8 cellular contexts compared by ENCODE assay signal in genomic region chr7:1555046-1555812, GRCh38. TPM values are rescaled to one million over a fixed set of nuclear protein-coding genes. Genes with fewer than 3 reads are reported as not detected.
A peak's percentile ranks its signal among the peaks of the same experiment; 100 is the strongest.
DNase-seq lines count a peak whose midpoint lies in the region; TF ChIP-seq lines count a peak whose summit lies in the region.

No MANE protein-coding gene starts in this region.

- H3K4me1 ChIP-seq in prostate gland (replicated peaks) = peaks cover 26% of the 10 kb centered on the region
- H3K4me1 ChIP-seq in sigmoid colon = peaks cover 0 to 12% (median 9%) of the 10 kb centered on the region in 4 donors

- no peak for TF ChIP-seq CTCF in epithelial cell of proximal tubule (conservative IDR thresholded peaks at IDR 0.05; ENCODE audit: low read depth, low read length)
- peak in 1 of 4 experiments; percentile 18 for TF ChIP-seq CTCF in prostate gland (IDR thresholded peaks at IDR 0.05)
- TF ChIP-seq CTCF in sigmoid colon (IDR thresholded peaks at IDR 0.05) = no peak

- DNase-seq in GM03348 (ENCODE audit: low spot score) (peak; percentile 89), NCI-H510A treated with DMSO at 0.1 percent for 48 hours (lab: John Stamatoyannopoulos, UW) (peak; percentile 92), epithelial cell of proximal tubule (ENCODE audit: low read depth) (no peak), prostate gland (ENCODE audit: low spot score) (peak; percentile 72), C1 segment of cervical spinal cord (lab: John Stamatoyannopoulos, UW) (no peak), NCI-H128 (lab: John Stamatoyannopoulos, UW; ENCODE audit: unreplicated experiment) (no peak), sigmoid colon (no peak)
- no peak for DNase-seq in activated CD4-positive, alpha-beta T cell treated with anti-CD3 and anti-CD28 coated beads, Interleukin-2, amount 50 U/mL, for 4 hours

- TF ChIP-seq POLR2A in prostate gland (IDR thresholded peaks at IDR 0.05) = peak; percentile 35
- no peak for TF ChIP-seq POLR2A in sigmoid colon (IDR thresholded peaks at IDR 0.05)

- no peaks in the 10 kb centered on the region for H3K9me3 ChIP-seq in prostate gland
- no peaks in the 10 kb centered on the region for H3K9me3 ChIP-seq in sigmoid colon

- H3K27ac ChIP-seq in prostate gland (peak overlapping the region; percentile 83 to 85), sigmoid colon (no peak overlapping the region)

- 35% methylated on average over 35 of the region's 35 CpGs for WGBS in prostate gland
- WGBS in sigmoid colon, 2 donors = 14 to 42% methylated on average over 35 of the region's 35 CpGs

- intact Hi-C loops in prostate gland (cut with DNase I) (no loop called here), sigmoid colon (cut with DNase I) (no loop called here)

- H3K27me3 ChIP-seq in prostate gland (replicated peaks; ENCODE audit: insufficient read depth) = no peaks in the 10 kb centered on the region
- peaks cover 0 to 6% (median 0%) of the 10 kb centered on the region in 3 donors for H3K27me3 ChIP-seq in sigmoid colon

- H3K4me3 ChIP-seq in epithelial cell of proximal tubule (ENCODE audit: low read depth, low read length) (peak overlapping the region; percentile 44), prostate gland (peak overlapping the region in 1 of 2 donors; percentile 30), sigmoid colon (no peak overlapping the region)

- TF ChIP-seq EP300 in sigmoid colon (IDR thresholded peaks at IDR 0.05) = no peak

- H3K36me3 ChIP-seq in prostate gland = no peaks in the 10 kb centered on the region
- no peaks in the 10 kb centered on the region for H3K36me3 ChIP-seq in sigmoid colon

RNA-seq across cellular contexts. Expression of gene TMEM184A, which starts 0.8 kb away (rescaled TPM):
- total RNA-seq in epithelial cell of proximal tubule = 2.2 and 3.6 TPM in 2 replicates
- total RNA-seq in prostate gland = 10 to 100 TPM; 15.4 to 59.2 TPM
- total RNA-seq in sigmoid colon = under 1 TPM in 1 of 4 donors, not detected in 3; 0.28 TPM
- 10 to 100 TPM in 2 of 3 donors, 1 to 10 TPM in 1; 8.4 to 60.3 (median 10.2) TPM for polyA plus RNA-seq in sigmoid colon

RNA-seq across cellular contexts. Expression of gene PSMG3, which starts 14.6 kb away (rescaled TPM):
- total RNA-seq in epithelial cell of proximal tubule (55.4 and 84.0 TPM in 2 replicates), prostate gland (10 to 100 TPM; 50.0 to 51.6 TPM), sigmoid colon (10 to 100 TPM; 23.3 to 52.8 (median 41.6) TPM)
- polyA plus RNA-seq in sigmoid colon = 10 to 100 TPM; 50.5 to 68.0 (median 66.6) TPM

RNA-seq across cellular contexts. Expression of gene MAFK, which starts 24.7 kb away (rescaled TPM):
- total RNA-seq in epithelial cell of proximal tubule (14.4 and 19.3 TPM in 2 replicates), prostate gland (10 to 100 TPM; 29.1 to 50.6 TPM), sigmoid colon (10 to 100 TPM; 22.1 to 57.6 (median 42.5) TPM)
- 10 to 100 TPM; 34.8 to 43.0 (median 42.1) TPM for polyA plus RNA-seq in sigmoid colon

RNA-seq across cellular contexts. Expression of gene INTS1, which starts 51.0 kb away (rescaled TPM):
- total RNA-seq in epithelial cell of proximal tubule (88.2 and 90.1 TPM in 2 replicates), prostate gland (100 to 1,000 TPM in 1 of 2 donors, 10 to 100 TPM in 1; 64.9 to 146 TPM), sigmoid colon (10 to 100 TPM; 18.9 to 35.7 (median 26.2) TPM)
- 10 to 100 TPM; 16.2 to 78.3 (median 22.9) TPM for polyA plus RNA-seq in sigmoid colon

Comparison
In these comparisons a context has a peak if more than half of its experiments do, and no peak if none do; other contexts are left out.
1. DNase-seq: peak in GM03348 (single experiment), NCI-H510A treated with DMSO at 0.1 percent for 48 hours (single experiment) and prostate gland (single experiment); none in epithelial cell of proximal tubule (single experiment), C1 segment of cervical spinal cord (0 of 14), NCI-H128 (single experiment), sigmoid colon (single experiment) and activated CD4-positive, alpha-beta T cell treated with anti-CD3 and anti-CD28 coated beads, Interleukin-2, amount 50 U/mL, for 4 hours (0 of 2).
2. H3K27ac ChIP-seq: peak in prostate gland (2 of 2); none in sigmoid colon (0 of 4).